Comparison of ENCODE assay signal across 1 cellular context in genomic region chr14:99538275-99538674, GRCh38.
TF ChIP-seq lines count a peak whose summit lies in the region.

No MANE protein-coding gene starts in this region.

TF ChIP-seq in H1, 55 proteins besides CTCF, POLR2A, EP300 and RAD21 (continued from another document):
- TF ChIP-seq, protein P1, sequence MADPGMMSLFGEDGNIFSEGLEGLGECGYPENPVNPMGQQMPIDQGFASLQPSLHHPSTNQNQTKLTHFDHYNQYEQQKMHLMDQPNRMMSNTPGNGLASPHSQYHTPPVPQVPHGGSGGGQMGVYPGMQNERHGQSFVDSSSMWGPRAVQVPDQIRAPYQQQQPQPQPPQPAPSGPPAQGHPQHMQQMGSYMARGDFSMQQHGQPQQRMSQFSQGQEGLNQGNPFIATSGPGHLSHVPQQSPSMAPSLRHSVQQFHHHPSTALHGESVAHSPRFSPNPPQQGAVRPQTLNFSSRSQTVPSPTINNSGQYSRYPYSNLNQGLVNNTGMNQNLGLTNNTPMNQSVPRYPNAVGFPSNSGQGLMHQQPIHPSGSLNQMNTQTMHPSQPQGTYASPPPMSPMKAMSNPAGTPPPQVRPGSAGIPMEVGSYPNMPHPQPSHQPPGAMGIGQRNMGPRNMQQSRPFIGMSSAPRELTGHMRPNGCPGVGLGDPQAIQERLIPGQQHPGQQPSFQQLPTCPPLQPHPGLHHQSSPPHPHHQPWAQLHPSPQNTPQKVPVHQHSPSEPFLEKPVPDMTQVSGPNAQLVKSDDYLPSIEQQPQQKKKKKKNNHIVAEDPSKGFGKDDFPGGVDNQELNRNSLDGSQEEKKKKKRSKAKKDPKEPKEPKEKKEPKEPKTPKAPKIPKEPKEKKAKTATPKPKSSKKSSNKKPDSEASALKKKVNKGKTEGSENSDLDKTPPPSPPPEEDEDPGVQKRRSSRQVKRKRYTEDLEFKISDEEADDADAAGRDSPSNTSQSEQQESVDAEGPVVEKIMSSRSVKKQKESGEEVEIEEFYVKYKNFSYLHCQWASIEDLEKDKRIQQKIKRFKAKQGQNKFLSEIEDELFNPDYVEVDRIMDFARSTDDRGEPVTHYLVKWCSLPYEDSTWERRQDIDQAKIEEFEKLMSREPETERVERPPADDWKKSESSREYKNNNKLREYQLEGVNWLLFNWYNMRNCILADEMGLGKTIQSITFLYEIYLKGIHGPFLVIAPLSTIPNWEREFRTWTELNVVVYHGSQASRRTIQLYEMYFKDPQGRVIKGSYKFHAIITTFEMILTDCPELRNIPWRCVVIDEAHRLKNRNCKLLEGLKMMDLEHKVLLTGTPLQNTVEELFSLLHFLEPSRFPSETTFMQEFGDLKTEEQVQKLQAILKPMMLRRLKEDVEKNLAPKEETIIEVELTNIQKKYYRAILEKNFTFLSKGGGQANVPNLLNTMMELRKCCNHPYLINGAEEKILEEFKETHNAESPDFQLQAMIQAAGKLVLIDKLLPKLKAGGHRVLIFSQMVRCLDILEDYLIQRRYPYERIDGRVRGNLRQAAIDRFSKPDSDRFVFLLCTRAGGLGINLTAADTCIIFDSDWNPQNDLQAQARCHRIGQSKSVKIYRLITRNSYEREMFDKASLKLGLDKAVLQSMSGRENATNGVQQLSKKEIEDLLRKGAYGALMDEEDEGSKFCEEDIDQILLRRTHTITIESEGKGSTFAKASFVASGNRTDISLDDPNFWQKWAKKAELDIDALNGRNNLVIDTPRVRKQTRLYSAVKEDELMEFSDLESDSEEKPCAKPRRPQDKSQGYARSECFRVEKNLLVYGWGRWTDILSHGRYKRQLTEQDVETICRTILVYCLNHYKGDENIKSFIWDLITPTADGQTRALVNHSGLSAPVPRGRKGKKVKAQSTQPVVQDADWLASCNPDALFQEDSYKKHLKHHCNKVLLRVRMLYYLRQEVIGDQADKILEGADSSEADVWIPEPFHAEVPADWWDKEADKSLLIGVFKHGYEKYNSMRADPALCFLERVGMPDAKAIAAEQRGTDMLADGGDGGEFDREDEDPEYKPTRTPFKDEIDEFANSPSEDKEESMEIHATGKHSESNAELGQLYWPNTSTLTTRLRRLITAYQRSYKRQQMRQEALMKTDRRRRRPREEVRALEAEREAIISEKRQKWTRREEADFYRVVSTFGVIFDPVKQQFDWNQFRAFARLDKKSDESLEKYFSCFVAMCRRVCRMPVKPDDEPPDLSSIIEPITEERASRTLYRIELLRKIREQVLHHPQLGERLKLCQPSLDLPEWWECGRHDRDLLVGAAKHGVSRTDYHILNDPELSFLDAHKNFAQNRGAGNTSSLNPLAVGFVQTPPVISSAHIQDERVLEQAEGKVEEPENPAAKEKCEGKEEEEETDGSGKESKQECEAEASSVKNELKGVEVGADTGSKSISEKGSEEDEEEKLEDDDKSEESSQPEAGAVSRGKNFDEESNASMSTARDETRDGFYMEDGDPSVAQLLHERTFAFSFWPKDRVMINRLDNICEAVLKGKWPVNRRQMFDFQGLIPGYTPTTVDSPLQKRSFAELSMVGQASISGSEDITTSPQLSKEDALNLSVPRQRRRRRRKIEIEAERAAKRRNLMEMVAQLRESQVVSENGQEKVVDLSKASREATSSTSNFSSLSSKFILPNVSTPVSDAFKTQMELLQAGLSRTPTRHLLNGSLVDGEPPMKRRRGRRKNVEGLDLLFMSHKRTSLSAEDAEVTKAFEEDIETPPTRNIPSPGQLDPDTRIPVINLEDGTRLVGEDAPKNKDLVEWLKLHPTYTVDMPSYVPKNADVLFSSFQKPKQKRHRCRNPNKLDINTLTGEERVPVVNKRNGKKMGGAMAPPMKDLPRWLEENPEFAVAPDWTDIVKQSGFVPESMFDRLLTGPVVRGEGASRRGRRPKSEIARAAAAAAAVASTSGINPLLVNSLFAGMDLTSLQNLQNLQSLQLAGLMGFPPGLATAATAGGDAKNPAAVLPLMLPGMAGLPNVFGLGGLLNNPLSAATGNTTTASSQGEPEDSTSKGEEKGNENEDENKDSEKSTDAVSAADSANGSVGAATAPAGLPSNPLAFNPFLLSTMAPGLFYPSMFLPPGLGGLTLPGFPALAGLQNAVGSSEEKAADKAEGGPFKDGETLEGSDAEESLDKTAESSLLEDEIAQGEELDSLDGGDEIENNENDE (IDR thresholded peaks at IDR 0.05; ENCODE audit: insufficient replicate concordance, low read length): no peak
- no peak for TF ChIP-seq MAX (IDR thresholded peaks at IDR 0.05)
- TF ChIP-seq POU5F1 (IDR thresholded peaks at IDR 0.05; ENCODE audit: low read depth, low read length): no peak
- no peak for TF ChIP-seq SUZ12 (IDR thresholded peaks at IDR 0.05; ENCODE audit: low read length)
- no peak for TF ChIP-seq SIN3A (conservative IDR thresholded peaks at IDR 0.05 in 1 of 2, IDR thresholded peaks at IDR 0.05 in 1 of 2; ENCODE audit: low read depth in 1 of 2, low read length in 2 of 2)
- no peak for TF ChIP-seq CEBPB (IDR thresholded peaks at IDR 0.05; ENCODE audit: low read depth, low read length)
- no peak for TF ChIP-seq TEAD4 (IDR thresholded peaks at IDR 0.05; ENCODE audit: low read depth, low read length)
- TF ChIP-seq JUND (IDR thresholded peaks at IDR 0.05; ENCODE audit: low read length): no peak
- no peak for TF ChIP-seq ZNF274 (IDR thresholded peaks at IDR 0.05; ENCODE audit: borderline replicate concordance, extremely low read depth, low read length)
TF ChIP-seq in H1: peak in this region for 0.
